In the genomic region with DNA sequence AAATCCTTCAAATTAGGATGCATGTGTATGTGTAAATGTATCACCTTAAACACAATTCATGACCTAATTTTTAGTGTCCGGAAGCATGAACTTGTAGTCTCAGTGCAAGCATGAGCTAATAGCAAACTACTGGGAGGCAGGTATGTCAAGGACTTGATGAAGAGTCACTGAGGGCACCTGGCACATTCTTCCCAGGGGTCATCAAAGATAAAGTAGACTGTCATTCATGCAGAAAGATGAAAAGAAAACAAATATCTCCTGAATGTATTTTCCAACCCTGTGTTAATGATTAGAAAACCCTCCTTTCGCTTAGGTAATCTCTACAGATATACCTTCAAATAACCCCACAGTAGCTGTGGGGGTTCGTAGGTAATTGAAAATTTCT, we compare ENCODE assay signal across 15 cellular contexts.
"Had no signal": no experiment of that assay in that cellular context is flagged by ENCODE, and none has a peak within 500 bp of the region (broad histone marks: within the 10 kb centered on the region; RNA-seq: fewer than 3 reads in every experiment).

No MANE protein-coding gene starts in this region.

- H3K4me1 ChIP-seq: body of pancreas, foreskin keratinocyte, lower lobe of right lung, prostate gland, right atrium auricular region, tibial nerve had no signal

- H3K36me3 ChIP-seq: lower lobe of right lung, prostate gland, right atrium auricular region, tibial nerve had no signal

- DNase-seq: activated CD4-positive, alpha-beta memory T cell treated with anti-CD3 and anti-CD28 coated beads for 36 hours; activated naive CD4-positive, alpha-beta T cell; activated naive CD8-positive, alpha-beta T cell treated with anti-CD3 and anti-CD28 coated beads for 36 hours; activated T-cell treated with anti-CD3 and anti-CD28 coated beads for 4 hours; amygdala; body of pancreas; dorsolateral prefrontal cortex; endodermal cell; foreskin keratinocyte; hippocampal formation; lower lobe of right lung; naive thymus-derived CD8-positive, alpha-beta T cell had no signal

- H3K9me3 ChIP-seq: body of pancreas, lower lobe of right lung, prostate gland, right atrium auricular region, tibial nerve had no signal

- H3K27me3 ChIP-seq: body of pancreas, dorsolateral prefrontal cortex, foreskin keratinocyte, right atrium auricular region, tibial nerve had no signal

- H3K4me3 ChIP-seq: body of pancreas, dorsolateral prefrontal cortex, lower lobe of right lung, prostate gland, right atrium auricular region, tibial nerve had no signal
